23 cellular contexts compared by ENCODE assay signal in the genomic region with DNA sequence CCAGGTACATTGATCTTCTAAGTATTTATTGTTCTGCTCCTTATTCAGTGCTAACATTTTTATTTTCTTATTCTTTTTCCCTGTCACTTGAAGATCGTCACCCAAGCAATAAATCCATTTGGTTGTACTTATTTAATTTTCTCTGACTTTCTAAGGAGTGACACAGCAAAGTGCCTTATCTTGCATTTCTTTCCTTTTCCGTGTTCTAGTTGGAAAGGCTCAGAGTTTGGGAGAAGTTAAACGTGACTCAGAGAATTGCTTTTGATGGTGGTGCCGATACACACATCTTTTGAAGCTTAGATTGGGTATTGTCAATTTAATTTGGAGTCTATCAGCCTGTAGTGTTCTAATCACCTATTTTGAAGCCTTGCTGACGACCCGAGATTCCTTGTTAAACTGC.
DNase-seq lines count a peak whose midpoint lies in the region; ATAC-seq lines count a peak whose summit lies in the region.
"Had no signal": no experiment of that assay in that cellular context is flagged by ENCODE, and none has a peak within 500 bp of the region (broad histone marks: within the 10 kb centered on the region; RNA-seq: fewer than 3 reads in every experiment).

No MANE protein-coding gene starts in this region.

- H3K36me3 Mint-ChIP-seq in activated CD4-positive, alpha-beta T cell treated with anti-CD3 and anti-CD28 coated beads for 36 hours (ENCODE audit: low read depth), result peaks cover 11% of the 10 kb centered on the region
- no peaks in the 10 kb centered on the region for H3K36me3 Mint-ChIP-seq in CD4-positive, CD25-positive, alpha-beta regulatory T cell
- no peaks in the 10 kb centered on the region for H3K36me3 Mint-ChIP-seq in activated T-helper 17 cell treated with anti-CD3 and anti-CD28 coated beads, Interleukin-2, amount 50 U/mL, for 72 hours (ENCODE audit: low read depth)
- H3K36me3 Mint-ChIP-seq in immature natural killer cell, result peaks cover 2 to 11% (median 10%) of the 10 kb centered on the region in 3 donors

- H3K4me3 ChIP-seq in CD4-positive, CD25-positive, alpha-beta regulatory T cell (ENCODE audit: low read depth, low read length), result no peak overlapping the region
- H3K4me3 ChIP-seq: A549, body of pancreas, colonic mucosa, uterus had no signal

- no peaks in the 10 kb centered on the region for H3K36me3 ChIP-seq in CD4-positive, CD25-positive, alpha-beta regulatory T cell (ENCODE audit: control insufficient read depth, insufficient read depth, low read length)
- H3K36me3 ChIP-seq: colonic mucosa, uterus had no signal

- H3K27me3 ChIP-seq in CD4-positive, CD25-positive, alpha-beta regulatory T cell (ENCODE audit: control insufficient read depth, insufficient read depth, low read length), result no peaks in the 10 kb centered on the region
- H3K27me3 ChIP-seq: body of pancreas, colonic mucosa, uterus had no signal

- ATAC-seq in activated CD4-positive, alpha-beta T cell treated with anti-CD3 and anti-CD28 coated beads for 36 hours, result no peak
- no peak for ATAC-seq in CD4-positive, CD25-positive, alpha-beta regulatory T cell (ENCODE audit: low read depth in 2 of 2)
- ATAC-seq in activated T-helper 17 cell treated with anti-CD3 and anti-CD28 coated beads, Interleukin-2, amount 50 U/mL, for 72 hours (replicated peaks), result no peak
- ATAC-seq: A549, body of pancreas had no signal

- POLR2A ChIA-PET in activated CD4-positive, alpha-beta T cell treated with anti-CD3 and anti-CD28 coated beads for 36 hours (lab: Charles Lee), result no interaction called here

- H3K4me1 Mint-ChIP-seq in activated CD4-positive, alpha-beta T cell treated with anti-CD3 and anti-CD28 coated beads for 36 hours, result peaks cover 86% of the 10 kb centered on the region
- peaks cover 12 to 94% (median 43%) of the 10 kb centered on the region in 4 donors for H3K4me1 Mint-ChIP-seq in CD4-positive, CD25-positive, alpha-beta regulatory T cell
- H3K4me1 Mint-ChIP-seq in activated T-helper 17 cell treated with anti-CD3 and anti-CD28 coated beads, Interleukin-2, amount 50 U/mL, for 72 hours, result peaks cover 55% of the 10 kb centered on the region
- peaks cover 84 to 95% of the 10 kb centered on the region in 2 donors for H3K4me1 Mint-ChIP-seq in immature natural killer cell

- no peaks in the 10 kb centered on the region for H3K27me3 Mint-ChIP-seq in activated CD4-positive, alpha-beta T cell treated with anti-CD3 and anti-CD28 coated beads for 36 hours
- no peaks in the 10 kb centered on the region for H3K27me3 Mint-ChIP-seq in CD4-positive, CD25-positive, alpha-beta regulatory T cell
- H3K27me3 Mint-ChIP-seq in activated T-helper 17 cell treated with anti-CD3 and anti-CD28 coated beads, Interleukin-2, amount 50 U/mL, for 72 hours, result no peaks in the 10 kb centered on the region
- peaks cover 0 to 18% (median 17%) of the 10 kb centered on the region in 3 donors for H3K27me3 Mint-ChIP-seq in immature natural killer cell (ENCODE audit: low read depth in 3 of 3)

- no peaks in the 10 kb centered on the region for H3K9me3 ChIP-seq in CD4-positive, CD25-positive, alpha-beta regulatory T cell (ENCODE audit: control insufficient read depth in 2 of 2, low read length in 2 of 2)
- H3K9me3 ChIP-seq: A549, body of pancreas, colonic mucosa, uterus had no signal

- DNase-seq in activated CD4-positive, alpha-beta T cell treated with anti-CD3 and anti-CD28 coated beads for 36 hours, result no peak
- no peak for DNase-seq in activated CD4-positive, alpha-beta T cell treated with anti-CD3 and anti-CD28 coated beads, Interleukin-2, amount 50 U/mL, for 1 hour
- no peak for DNase-seq in CD4-positive, CD25-positive, alpha-beta regulatory T cell
- DNase-seq in immature natural killer cell, result no peak
- no peak for DNase-seq in stimulated activated naive CD4-positive, alpha-beta T cell (lab: John Stamatoyannopoulos, UW)
- no peak for DNase-seq in NCI-H524 treated with DMSO at 0.1 percent for 48 hours (lab: John Stamatoyannopoulos, UW)
- no peak for DNase-seq in germinal center (ENCODE audit: low spot score)
- DNase-seq: activated CD4-positive, alpha-beta T cell treated with anti-CD3 and anti-CD28 coated beads, Interleukin-2, amount 50 U/mL, for 48 hours; activated gamma-delta T cell; body of pancreas; C1 segment of cervical spinal cord; colonic mucosa; DMS153; foreskin fibroblast; kidney; NCI-H1092 treated with DMSO at 0.1 percent for 48 hours; NCI-H2081; NCI-H446; substantia nigra; uterus had no signal

- H3K9me3 Mint-ChIP-seq in activated CD4-positive, alpha-beta T cell treated with anti-CD3 and anti-CD28 coated beads for 36 hours (ENCODE audit: low read depth), result peaks cover 2% of the 10 kb centered on the region
- H3K9me3 Mint-ChIP-seq in CD4-positive, CD25-positive, alpha-beta regulatory T cell, result no peaks in the 10 kb centered on the region
- no peaks in the 10 kb centered on the region for H3K9me3 Mint-ChIP-seq in activated T-helper 17 cell treated with anti-CD3 and anti-CD28 coated beads, Interleukin-2, amount 50 U/mL, for 72 hours
- H3K9me3 Mint-ChIP-seq in immature natural killer cell, result peaks cover 0 to 1% (median 0%) of the 10 kb centered on the region in 6 donors

- peak overlapping the region; percentile 93 for H3K27ac Mint-ChIP-seq in activated CD4-positive, alpha-beta T cell treated with anti-CD3 and anti-CD28 coated beads for 36 hours
- H3K27ac Mint-ChIP-seq in CD4-positive, CD25-positive, alpha-beta regulatory T cell, result peak overlapping the region; percentile 82 to 90 (median 87)
- peak overlapping the region; percentile 96 for H3K27ac Mint-ChIP-seq in activated T-helper 17 cell treated with anti-CD3 and anti-CD28 coated beads, Interleukin-2, amount 50 U/mL, for 72 hours
- peak overlapping the region; percentile 98 to 100 (median 99) for H3K27ac Mint-ChIP-seq in immature natural killer cell

- H3K4me1 ChIP-seq in CD4-positive, CD25-positive, alpha-beta regulatory T cell (ENCODE audit: control insufficient read depth, insufficient read depth, low read length, poor library complexity, severe bottlenecking), result peaks cover 39% of the 10 kb centered on the region
- H3K4me1 ChIP-seq: A549, colonic mucosa, parathyroid adenoma, uterus had no signal

- H3K4me3 Mint-ChIP-seq in activated CD4-positive, alpha-beta T cell treated with anti-CD3 and anti-CD28 coated beads for 36 hours, result peak overlapping the region; percentile 42
- H3K4me3 Mint-ChIP-seq in CD4-positive, CD25-positive, alpha-beta regulatory T cell, result peak overlapping the region in 3 of 4 donors; percentile 44 to 84 (median 69)
- H3K4me3 Mint-ChIP-seq in activated T-helper 17 cell treated with anti-CD3 and anti-CD28 coated beads, Interleukin-2, amount 50 U/mL, for 72 hours, result peak overlapping the region; percentile 83
- H3K4me3 Mint-ChIP-seq in immature natural killer cell, result peak overlapping the region; percentile 66 to 92 (median 80)

- H3K27ac ChIP-seq in CD4-positive, CD25-positive, alpha-beta regulatory T cell (ENCODE audit: insufficient read depth, low read length, poor library complexity, severe bottlenecking), result no peak overlapping the region
- H3K27ac ChIP-seq: A549, body of pancreas, colonic mucosa, parathyroid adenoma, uterus had no signal

- CTCF ChIA-PET in activated CD4-positive, alpha-beta T cell treated with anti-CD3 and anti-CD28 coated beads for 36 hours (lab: Charles Lee), result interaction anchor here (0.6 to 3.2 kb wide), 6 partner anchors 8 to 206 kb away, joined by 3 to 16 read pairs (median 5); no protein-coding TSS in a partner anchor

- intact Hi-C loops in activated CD4-positive, alpha-beta T cell treated with anti-CD3 and anti-CD28 coated beads for 36 hours (cut with DNase I, micrococcal nuclease), result loop anchor here in 1 of 2 experiments (10.0 kb wide), 1 partner anchor 806 kb away; no protein-coding TSS in a partner anchor
